9 cellular contexts compared by ENCODE assay signal in the genomic region with DNA sequence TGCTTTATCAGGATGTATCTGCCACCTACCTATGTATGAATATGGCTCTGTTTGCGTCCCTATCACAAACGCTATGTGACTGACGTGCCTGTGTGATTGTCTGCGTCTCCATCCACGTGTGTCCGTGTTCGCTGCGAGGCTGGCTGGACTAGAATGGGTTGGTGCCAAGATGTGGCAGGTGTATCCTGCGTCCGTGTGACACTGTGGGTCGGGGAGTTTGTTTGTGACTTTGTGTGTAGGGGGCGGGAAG. TPM values are rescaled to one million over a fixed set of nuclear protein-coding genes. Genes with fewer than 3 reads are reported as not detected.
DNase-seq lines count a peak whose midpoint lies in the region; ATAC-seq and TF ChIP-seq lines count a peak whose summit lies in the region.
"Had no signal": no experiment of that assay in that cellular context is flagged by ENCODE, and none has a peak within 500 bp of the region (broad histone marks: within the 10 kb centered on the region; RNA-seq: fewer than 3 reads in every experiment).

No MANE protein-coding gene starts in this region.

- H3K9me3 Mint-ChIP-seq in GM23338 = no peaks in the 10 kb centered on the region

- H3F3A ChIP-seq in GM23338 (replicated peaks; ENCODE audit: low read depth) = peaks cover 31% of the 10 kb centered on the region

- TF ChIP-seq CTCF in GM23338 (conservative IDR thresholded peaks at IDR 0.05; ENCODE audit: low read depth in 2 of 2) (no peak), fibroblast of the aortic adventitia (IDR thresholded peaks at IDR 0.05; ENCODE audit: insufficient read depth, low read length) (no peak)

- H3K4me3 Mint-ChIP-seq in GM23338 = peak overlapping the region; percentile 68

- peak overlapping the region; percentile 86 for H3K4me2 ChIP-seq in GM23338

- peaks cover 23% of the 10 kb centered on the region for H3K4me1 Mint-ChIP-seq in GM23338

- no peak overlapping the region; the same call in 1 of the 2 replicates for H3K27ac Mint-ChIP-seq in GM23338

- H3K9me3 ChIP-seq in SK-N-MC (ENCODE audit: low read depth, low read length) (no peaks in the 10 kb centered on the region), skeletal muscle tissue (ENCODE audit: control insufficient read depth in 3 of 3, low read length in 3 of 3) (no peaks in the 10 kb centered on the region)

- H3K4me1 ChIP-seq in GM23338 (ENCODE audit: insufficient read depth) (peaks cover 22% of the 10 kb centered on the region), skeletal muscle tissue (ENCODE audit: control insufficient read depth in 3 of 3, insufficient read depth in 3 of 3, low read length in 3 of 3) (peaks cover 54 to 68% (median 68%) of the 10 kb centered on the region in 3 donors)

- no peaks in the 10 kb centered on the region for H3K36me3 Mint-ChIP-seq in GM23338 (ENCODE audit: low read depth)

- no peak overlapping the region for H3K9ac ChIP-seq in SK-N-MC (ENCODE audit: insufficient read length)
- peak overlapping the region; percentile 62 to 87 (median 81) for H3K9ac ChIP-seq in skeletal muscle tissue (ENCODE audit: low read depth in 1 of 3, low read length in 3 of 3)

- no peaks in the 10 kb centered on the region for H4K20me1 ChIP-seq in GM23338 (replicated peaks; ENCODE audit: insufficient read depth)

- H3K27ac ChIP-seq in GM23338 (ENCODE audit: low read depth) = no peak overlapping the region
- peak overlapping the region; percentile 93 for H3K27ac ChIP-seq in SK-N-MC
- peak overlapping the region; percentile 99 for H3K27ac ChIP-seq in skeletal muscle tissue (ENCODE audit: low read depth, low read length)

- ATAC-seq in GM23338 (no peak), GM21515 (IDR thresholded peaks at IDR 0.05; ENCODE audit: unreplicated experiment) (no peak)

- peak overlapping the region; percentile 68 for H3K4me3 ChIP-seq in GM23338
- 0 out of 2 replicates have a peak overlapping the region, but pooled peaks have one; percentile 84 for H3K4me3 ChIP-seq in SK-N-MC
- peak overlapping the region; percentile 55 for H3K4me3 ChIP-seq in fibroblast of the aortic adventitia (ENCODE audit: low read depth, low read length)
- H3K4me3 ChIP-seq in skeletal muscle tissue (ENCODE audit: low read length in 3 of 3) = peak overlapping the region; percentile 69 to 82 (median 79)

- DNase-seq in GM23338 (ENCODE audit: low spot score) (no peak), SK-N-MC (ENCODE audit: low read depth, low spot score) (no peak), fibroblast of the aortic adventitia (ENCODE audit: low read depth) (no peak), NCI-H1694 treated with DMSO at 0.1 percent for 48 hours (lab: John Stamatoyannopoulos, UW) (no peak), middle frontal gyrus (ENCODE audit: extremely low spot score, low spot score) (no peak), NCI-H146 (lab: John Stamatoyannopoulos, UW) (no peak)
- DNase-seq: NCI-H510A had no signal

- no peaks in the 10 kb centered on the region for H3K9me2 ChIP-seq in GM23338 (ENCODE audit: insufficient read depth)

- no peak overlapping the region for H2AFZ ChIP-seq in GM23338

- no peaks in the 10 kb centered on the region for H3K27me3 ChIP-seq in GM23338 (ENCODE audit: insufficient read depth)
- H3K27me3 ChIP-seq in skeletal muscle tissue (ENCODE audit: control insufficient read depth in 3 of 3, insufficient read depth in 3 of 3, low read length in 3 of 3) = no peaks in the 10 kb centered on the region

- H3K36me3 ChIP-seq in GM23338 (ENCODE audit: insufficient read depth) (no peaks in the 10 kb centered on the region), SK-N-MC (ENCODE audit: insufficient read depth, low read length) (no peaks in the 10 kb centered on the region), skeletal muscle tissue (ENCODE audit: control insufficient read depth in 3 of 3, insufficient read depth in 3 of 3, low read length in 3 of 3) (no peaks in the 10 kb centered on the region)

- H3K27me3 Mint-ChIP-seq in GM23338 (ENCODE audit: insufficient read depth, low read depth, poor library complexity) = peaks cover 9% of the 10 kb centered on the region

- H3K79me2 ChIP-seq in GM23338 (replicated peaks; ENCODE audit: insufficient read depth) = no peaks in the 10 kb centered on the region

TF ChIP-seq in GM23338, 12 proteins besides CTCF, POLR2A, EP300 and RAD21 (continues in another document):
- TF ChIP-seq REST (IDR thresholded peaks at IDR 0.05; ENCODE audit: unreplicated experiment) (no peak), EZH2phosphoT487 (IDR thresholded peaks at IDR 0.05; ENCODE audit: unreplicated experiment) (no peak), STAT1 (IDR thresholded peaks at IDR 0.05; ENCODE audit: unreplicated experiment) (no peak), POLR2AphosphoS5 (IDR thresholded peaks at IDR 0.05; ENCODE audit: low read depth) (no peak), ETS1 (IDR thresholded peaks at IDR 0.05) (no peak), JUNB (IDR thresholded peaks at IDR 0.05; ENCODE audit: unreplicated experiment) (no peak), EZH2 (IDR thresholded peaks at IDR 0.05; ENCODE audit: low read depth, unreplicated experiment) (no peak), ZNF331 (CRISPR knock-in tag; IDR thresholded peaks at IDR 0.05; ENCODE audit: low read depth) (no peak)

RNA-seq across cellular contexts. Expression of gene HOOK2, which starts 6.7 kb away (rescaled TPM):
- 85.3 and 86.4 TPM in 2 replicates for total RNA-seq in GM23338 (2014; rRNA removed; shearing (Covaris generic))
- polyA plus RNA-seq in GM23338 (2016; fragmentation: Nextera tagmentation; extraction: Ambion mirVana) = 46.9 and 56.9 TPM in 2 replicates
- total RNA-seq in fibroblast of the aortic adventitia (ENCODE audit: low replicate concordance) (15.5 and 31.2 TPM in 2 replicates), skeletal muscle tissue (13.6 TPM)

RNA-seq across cellular contexts. Expression of gene JUNB, which starts 9.2 kb away (rescaled TPM):
- 16.0 and 20.2 TPM in 2 replicates for total RNA-seq in GM23338 (2014; rRNA removed; shearing (Covaris generic))
- 7.7 and 7.8 TPM in 2 replicates for polyA plus RNA-seq in GM23338 (2016; fragmentation: Nextera tagmentation; extraction: Ambion mirVana)
- 87.9 and 263 TPM in 2 replicates for total RNA-seq in fibroblast of the aortic adventitia (ENCODE audit: low replicate concordance)
- 31.3 TPM for total RNA-seq in skeletal muscle tissue

RNA-seq across cellular contexts. Expression of gene PRDX2, which starts 19.5 kb away (rescaled TPM):
- total RNA-seq in GM23338 (2014; rRNA removed; shearing (Covaris generic)) = 465 and 486 TPM in 2 replicates
- polyA plus RNA-seq in GM23338 (2016; fragmentation: Nextera tagmentation; extraction: Ambion mirVana) = 314 and 346 TPM in 2 replicates
- total RNA-seq in fibroblast of the aortic adventitia (ENCODE audit: low replicate concordance) (66.7 and 163 TPM in 2 replicates), skeletal muscle tissue (207 TPM)

RNA-seq across cellular contexts. Expression of gene THSD8, which starts 19.8 kb away (rescaled TPM):
- total RNA-seq in GM23338 (2014; rRNA removed; shearing (Covaris generic)) = 0.38 TPM in 1 of 2 replicates, not detected in the other
- 38.5 and 42.2 TPM in 2 replicates for polyA plus RNA-seq in GM23338 (2016; fragmentation: Nextera tagmentation; extraction: Ambion mirVana)
- total RNA-seq in fibroblast of the aortic adventitia (ENCODE audit: low replicate concordance) = not detected in 2 replicates
- total RNA-seq in skeletal muscle tissue = not detected

RNA-seq across cellular contexts. Expression of gene RNASEH2A, which starts 24.3 kb away (rescaled TPM):
- total RNA-seq in GM23338 (2014; rRNA removed; shearing (Covaris generic)) = 62.6 and 68.2 TPM in 2 replicates
- polyA plus RNA-seq in GM23338 (2016; fragmentation: Nextera tagmentation; extraction: Ambion mirVana) = 39.4 and 40.5 TPM in 2 replicates
- total RNA-seq in fibroblast of the aortic adventitia (ENCODE audit: low replicate concordance) (12.8 and 37.4 TPM in 2 replicates), skeletal muscle tissue (5.7 TPM)
